In genomic region chr6:52725530-52726192, GRCh38 we compare ENCODE assay signal across 1 cellular context.
TF ChIP-seq lines count a peak whose summit lies in the region.

No MANE protein-coding gene starts in this region.

TF ChIP-seq in HepG2, 621 proteins besides CTCF, POLR2A, EP300 and RAD21 (continued from another document and continues in another):
- TF ChIP-seq ZNF281 (CRISPR knock-in tag; IDR thresholded peaks at IDR 0.05; ENCODE audit: borderline replicate concordance): peak; percentile 69; the same call in 1 of the 2 replicates
- TF ChIP-seq ZNF776 (CRISPR knock-in tag; IDR thresholded peaks at IDR 0.05): no peak
- no peak for TF ChIP-seq PCBP2 (optimal IDR thresholded peaks at IDR 0.05; ENCODE audit: low read depth, low read length, poor library complexity, severe bottlenecking)
- TF ChIP-seq SPEN (CRISPR knock-in tag; IDR thresholded peaks at IDR 0.05; ENCODE audit: low read depth): peak; percentile 44; the same call in 1 of the 2 replicates
- TF ChIP-seq MAFF (IDR thresholded peaks at IDR 0.05; ENCODE audit: low read depth, low read length): peak; percentile 98
- TF ChIP-seq ZNF614 (CRISPR knock-in tag; IDR thresholded peaks at IDR 0.05; ENCODE audit: borderline replicate concordance): peak; percentile 97; the same call in 1 of the 2 replicates
- TF ChIP-seq ARID2 (CRISPR knock-in tag; IDR thresholded peaks at IDR 0.05; ENCODE audit: borderline replicate concordance): peak; percentile 67; the same call in 1 of the 2 replicates
- 0 out of 2 replicates have a peak, but pooled peaks have one; percentile 37 for TF ChIP-seq ZNF691 (CRISPR knock-in tag; IDR thresholded peaks at IDR 0.05; ENCODE audit: borderline replicate concordance, low read depth)
- TF ChIP-seq ZNF775 (CRISPR knock-in tag; IDR thresholded peaks at IDR 0.05; ENCODE audit: borderline replicate concordance): 0 out of 2 replicates have a peak, but pooled peaks have one; percentile 41
- TF ChIP-seq ZNF644 (CRISPR knock-in tag; IDR thresholded peaks at IDR 0.05; ENCODE audit: low read depth): peak; percentile 82
- TF ChIP-seq BCL6 (CRISPR knock-in tag; IDR thresholded peaks at IDR 0.05): peak; percentile 97
- peak; percentile 99 for TF ChIP-seq TOE1 (CRISPR knock-in tag; IDR thresholded peaks at IDR 0.05)
- peak; percentile 73; the same call in 1 of the 2 replicates for TF ChIP-seq ZNF362 (CRISPR knock-in tag; IDR thresholded peaks at IDR 0.05; ENCODE audit: borderline replicate concordance)
- TF ChIP-seq ZSCAN5A (CRISPR knock-in tag; IDR thresholded peaks at IDR 0.05; ENCODE audit: borderline replicate concordance): peak; percentile 80; the same call in 1 of the 2 replicates
- TF ChIP-seq ZNF430 (CRISPR knock-in tag; IDR thresholded peaks at IDR 0.05): peak; percentile 73; the same call in 1 of the 2 replicates
- no peak for TF ChIP-seq ZNF770 (CRISPR knock-in tag; IDR thresholded peaks at IDR 0.05)
- peak; percentile 95 for TF ChIP-seq SMARCE1 (IDR thresholded peaks at IDR 0.05; ENCODE audit: borderline replicate concordance)
- TF ChIP-seq KLF15 (CRISPR knock-in tag; IDR thresholded peaks at IDR 0.05; ENCODE audit: borderline replicate concordance): peak; percentile 60; the same call in 1 of the 2 replicates
- peak; percentile 99 for TF ChIP-seq NCOR1 (IDR thresholded peaks at IDR 0.05; ENCODE audit: borderline replicate concordance, low read length)
- TF ChIP-seq NFYC (CRISPR knock-in tag; IDR thresholded peaks at IDR 0.05): peak; percentile 53
- TF ChIP-seq TCF7 (IDR thresholded peaks at IDR 0.05; ENCODE audit: low read depth): peak; percentile 96
- TF ChIP-seq KLF16 (CRISPR knock-in tag; IDR thresholded peaks at IDR 0.05): peak in 1 of 2 experiments; percentile 98; a peak in 2 of 4 replicates
- peak; percentile 100 for TF ChIP-seq NFE2L2 (IDR thresholded peaks at IDR 0.05; ENCODE audit: low read length)
- TF ChIP-seq SRF (IDR thresholded peaks at IDR 0.05; ENCODE audit: low read depth, low read length): no peak
- no peak for TF ChIP-seq HES4 (CRISPR knock-in tag; IDR thresholded peaks at IDR 0.05; ENCODE audit: borderline replicate concordance)
- peak; percentile 64; the same call in 1 of the 2 replicates for TF ChIP-seq ZBTB33 (CRISPR knock-in tag; IDR thresholded peaks at IDR 0.05)
- peak; percentile 63; the same call in 1 of the 2 replicates for TF ChIP-seq ZNF354B (CRISPR knock-in tag; IDR thresholded peaks at IDR 0.05)
- TF ChIP-seq MAFG (CRISPR knock-in tag; IDR thresholded peaks at IDR 0.05): peak; percentile 98
- no peak for TF ChIP-seq NR0B2 (CRISPR knock-in tag; IDR thresholded peaks at IDR 0.05)
- TF ChIP-seq SOX5 (CRISPR knock-in tag; IDR thresholded peaks at IDR 0.05; ENCODE audit: borderline replicate concordance): peak; percentile 96
- peak; percentile 97 for TF ChIP-seq ZBTB20 (CRISPR knock-in tag; IDR thresholded peaks at IDR 0.05; ENCODE audit: borderline replicate concordance, low read depth)
- 0 out of 2 replicates have a peak, but pooled peaks have one; percentile 57 for TF ChIP-seq ZBTB37 (CRISPR knock-in tag; IDR thresholded peaks at IDR 0.05)
- TF ChIP-seq RERE (CRISPR knock-in tag; IDR thresholded peaks at IDR 0.05; ENCODE audit: low read depth): peak; percentile 100
- TF ChIP-seq CEBPB (IDR thresholded peaks at IDR 0.05; ENCODE audit: borderline replicate concordance, low read depth, low read length): peak; percentile 99
- TF ChIP-seq ZNF816 (CRISPR knock-in tag; IDR thresholded peaks at IDR 0.05; ENCODE audit: borderline replicate concordance): peak; percentile 87; the same call in 1 of the 2 replicates
- TF ChIP-seq MIER3 (CRISPR knock-in tag; IDR thresholded peaks at IDR 0.05; ENCODE audit: borderline replicate concordance): peak; percentile 98
- TF ChIP-seq ZBTB21 (CRISPR knock-in tag; IDR thresholded peaks at IDR 0.05): peak; percentile 57; the same call in 1 of the 2 replicates
- peak; percentile 92; the same call in 1 of the 2 replicates for TF ChIP-seq ZNF589 (CRISPR knock-in tag; conservative IDR thresholded peaks at IDR 0.05)
- TF ChIP-seq MAF1 (CRISPR knock-in tag; IDR thresholded peaks at IDR 0.05; ENCODE audit: borderline replicate concordance): peak; percentile 75; the same call in 1 of the 2 replicates
